ENCODE assay signal across 31 cellular contexts in the genomic region with DNA sequence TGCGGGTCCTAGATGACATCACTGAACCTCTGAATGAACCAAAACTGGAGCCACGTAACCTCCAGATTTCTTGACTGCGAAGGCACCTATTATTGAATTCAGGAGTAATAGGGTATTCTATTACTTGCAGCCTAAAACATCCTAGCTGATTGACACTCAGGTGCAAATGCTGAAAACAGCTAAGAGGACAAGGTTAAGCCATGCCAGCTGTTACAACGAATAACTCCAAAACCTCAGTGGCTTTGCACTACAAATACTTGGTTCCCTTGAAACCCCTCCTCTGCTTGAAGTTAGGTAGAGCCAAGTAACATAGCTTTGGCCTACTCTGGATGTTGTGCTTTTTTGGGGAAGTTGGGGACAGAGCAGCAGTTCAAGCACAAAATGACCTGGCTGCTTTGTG. TPM values are rescaled to one million over a fixed set of nuclear protein-coding genes. Genes with fewer than 3 reads are reported as not detected.
A peak's percentile ranks its signal among the peaks of the same experiment; 100 is the strongest.
DNase-seq lines count a peak whose midpoint lies in the region; ATAC-seq and TF ChIP-seq lines count a peak whose summit lies in the region.
"Had no signal": no experiment of that assay in that cellular context is flagged by ENCODE, and none has a peak within 500 bp of the region (broad histone marks: within the 10 kb centered on the region; RNA-seq: fewer than 3 reads in every experiment).

No MANE protein-coding gene starts in this region.

- H3K9me3 Mint-ChIP-seq in activated CD8-positive, alpha-beta memory T cell treated with anti-CD3 and anti-CD28 coated beads, Interleukin-2, amount 10 ng/mL, durations not matched to agents 7 days and 5 days (ENCODE audit: low read depth): no peaks in the 10 kb centered on the region
- H3K9me3 Mint-ChIP-seq: activated naive CD8-positive, alpha-beta T cell treated with anti-CD3 and anti-CD28 coated beads, Interleukin-2, amount 50 U/mL, for 24 hours; effector memory CD8-positive, alpha-beta T cell; memory B cell had no signal

- no peak overlapping the region for H3K27ac Mint-ChIP-seq in activated CD8-positive, alpha-beta memory T cell treated with anti-CD3 and anti-CD28 coated beads, Interleukin-2, amount 10 ng/mL, durations not matched to agents 7 days and 5 days
- H3K27ac Mint-ChIP-seq: activated naive CD8-positive, alpha-beta T cell treated with anti-CD3 and anti-CD28 coated beads, Interleukin-2, amount 50 U/mL, for 24 hours; effector memory CD8-positive, alpha-beta T cell; memory B cell; stimulated activated memory B cell treated with anti-CD40 and anti-IgM and Interleukin-4, amounts not matched to agents 10 μg/mL and 1 μg/mL and 100 μg/mL, for 72 hours; WTC11 had no signal

- H3K36me3 ChIP-seq in left ventricle myocardium inferior (no peaks in the 10 kb centered on the region), esophagus (ENCODE audit: control insufficient read depth in 2 of 2, insufficient read depth in 2 of 2, low read length in 1 of 2) (no peaks in the 10 kb centered on the region), psoas muscle (ENCODE audit: insufficient read depth in 1 of 2, low read depth in 1 of 2) (no peaks in the 10 kb centered on the region), vagina (no peaks in the 10 kb centered on the region)
- H3K36me3 ChIP-seq: colonic mucosa, neutrophil, tibial nerve had no signal

- H3K4me3 Mint-ChIP-seq in activated CD8-positive, alpha-beta memory T cell treated with anti-CD3 and anti-CD28 coated beads, Interleukin-2, amount 10 ng/mL, durations not matched to agents 7 days and 5 days: no peak overlapping the region
- H3K4me3 Mint-ChIP-seq: activated naive CD8-positive, alpha-beta T cell treated with anti-CD3 and anti-CD28 coated beads, Interleukin-2, amount 50 U/mL, for 24 hours; effector memory CD8-positive, alpha-beta T cell; memory B cell; stimulated activated memory B cell treated with anti-CD40 and anti-IgM and Interleukin-4, amounts not matched to agents 10 μg/mL and 1 μg/mL and 100 μg/mL, for 72 hours; WTC11 had no signal

- intact Hi-C loops in left ventricle myocardium inferior (cut with micrococcal nuclease) (no loop called here), Right ventricle myocardium inferior (cut with DNase I) (no loop called here), psoas muscle (cut with DNase I) (no loop called here), vagina (cut with DNase I) (no loop called here)

- H3K27me3 Mint-ChIP-seq in activated CD8-positive, alpha-beta memory T cell treated with anti-CD3 and anti-CD28 coated beads, Interleukin-2, amount 10 ng/mL, durations not matched to agents 7 days and 5 days: peaks cover 8% of the 10 kb centered on the region
- H3K27me3 Mint-ChIP-seq: activated naive CD8-positive, alpha-beta T cell treated with anti-CD3 and anti-CD28 coated beads, Interleukin-2, amount 50 U/mL, for 24 hours had no signal

- H3K27me3 ChIP-seq in left ventricle myocardium inferior (ENCODE audit: low read depth): no peaks in the 10 kb centered on the region
- H3K27me3 ChIP-seq in esophagus (ENCODE audit: control insufficient read depth in 1 of 2, insufficient read depth in 2 of 2, low read length in 2 of 2): no peaks in the 10 kb centered on the region
- H3K27me3 ChIP-seq in psoas muscle (ENCODE audit: insufficient read depth in 3 of 3, low read length in 2 of 3): no peaks in the 10 kb centered on the region
- no peaks in the 10 kb centered on the region for H3K27me3 ChIP-seq in vagina
- H3K27me3 ChIP-seq: colonic mucosa, neutrophil, tibial nerve had no signal

- TF ChIP-seq CTCF in left ventricle myocardium inferior (IDR thresholded peaks at IDR 0.05; ENCODE audit: borderline replicate concordance) (no peak), psoas muscle (IDR thresholded peaks at IDR 0.05) (no peak), vagina (IDR thresholded peaks at IDR 0.05) (no peak)

- CTCF ChIA-PET in activated CD8-positive, alpha-beta memory T cell treated with anti-CD3 and anti-CD28 coated beads, Interleukin-2, amount 10 ng/mL, durations not matched to agents 7 days and 5 days (lab: Charles Lee): no interaction called here

- 88 to 93% methylated on average over 4 of the region's 4 CpGs for WGBS in esophagus, 2 donors
- WGBS in psoas muscle, 3 donors: 77 to 82% (median 81%) methylated on average over 4 of the region's 4 CpGs

- H3K4me3 ChIP-seq in left ventricle myocardium inferior (no peak overlapping the region), esophagus (ENCODE audit: low read depth in 1 of 2, low read length in 2 of 2) (no peak overlapping the region), psoas muscle (no peak overlapping the region), vagina (no peak overlapping the region)
- H3K4me3 ChIP-seq: colonic mucosa, tibial nerve had no signal

- peaks cover 3% of the 10 kb centered on the region for H3K9me3 ChIP-seq in left ventricle myocardium inferior (replicated peaks)
- H3K9me3 ChIP-seq in esophagus (ENCODE audit: control insufficient read depth in 2 of 2, insufficient read depth in 1 of 2, low read depth in 1 of 2, low read length in 1 of 2): no peaks in the 10 kb centered on the region
- H3K9me3 ChIP-seq in psoas muscle: no peaks in the 10 kb centered on the region
- H3K9me3 ChIP-seq in vagina: no peaks in the 10 kb centered on the region
- H3K9me3 ChIP-seq: colonic mucosa, neutrophil, tibial nerve had no signal

- H3K4me1 Mint-ChIP-seq in activated CD8-positive, alpha-beta memory T cell treated with anti-CD3 and anti-CD28 coated beads, Interleukin-2, amount 10 ng/mL, durations not matched to agents 7 days and 5 days: no peaks in the 10 kb centered on the region
- H3K4me1 Mint-ChIP-seq: memory B cell had no signal

- DNase-seq in left ventricle myocardium inferior (no peak), Right ventricle myocardium inferior (ENCODE audit: missing footprints) (no peak), psoas muscle (no peak), vagina (ENCODE audit: extremely low spot score in 2 of 2) (no peak), inferior parietal cortex (ENCODE audit: extremely low spot score) (no peak)
- no peak for DNase-seq in activated CD8-positive, alpha-beta memory T cell treated with anti-CD3 and anti-CD28 coated beads, Interleukin-2, amount 10 ng/mL, durations not matched to agents 7 days and 5 days
- DNase-seq: activated CD4-positive, alpha-beta T cell treated with anti-CD3 and anti-CD28 coated beads, Interleukin-2, amount 50 U/mL, for 48 hours; activated gamma-delta T cell; activated naive CD8-positive, alpha-beta T cell treated with anti-CD3 and anti-CD28 coated beads, Interleukin-2, amount 50 U/mL, for 24 hours; colonic mucosa; COR-L47; effector memory CD8-positive, alpha-beta T cell; GDM1; KG1; MM.1S; NCI-H1417 treated with DMSO at 0.1 percent for 48 hours; NCI-H2081 treated with DMSO at 0.1 percent for 48 hours; NCI-H446 treated with DMSO at 0.1 percent for 48 hours; SHP77 treated with DMSO at 0.1 percent for 48 hours; stimulated activated CD4-positive, alpha-beta T cell treated with anti-CD3 and anti-CD28 coated beads, Interleukin-4, amount 100 ng/mL, for 1 hour; T1000 had no signal

- peaks cover 1% of the 10 kb centered on the region for H3K36me3 Mint-ChIP-seq in activated CD8-positive, alpha-beta memory T cell treated with anti-CD3 and anti-CD28 coated beads, Interleukin-2, amount 10 ng/mL, durations not matched to agents 7 days and 5 days
- H3K36me3 Mint-ChIP-seq: memory B cell; stimulated activated memory B cell treated with anti-CD40 and anti-IgM and Interleukin-4, amounts not matched to agents 10 μg/mL and 1 μg/mL and 100 μg/mL, for 72 hours had no signal

- no peak for TF ChIP-seq POLR2A in vagina (IDR thresholded peaks at IDR 0.05)

- H3K4me1 ChIP-seq in left ventricle myocardium inferior (peaks cover 69% of the 10 kb centered on the region), esophagus (ENCODE audit: control insufficient read depth in 2 of 2, insufficient read depth in 2 of 2, low read length in 1 of 2) (peaks cover 0 to 3% of the 10 kb centered on the region in 2 donors), psoas muscle (peaks cover 30% of the 10 kb centered on the region), vagina (peaks cover 65% of the 10 kb centered on the region)
- H3K4me1 ChIP-seq: colonic mucosa had no signal

- H3K27ac ChIP-seq in left ventricle myocardium inferior (replicated peaks) (peak overlapping the region; percentile 91), esophagus (ENCODE audit: low read depth in 2 of 2, low read length in 1 of 2) (peak overlapping the region; percentile 49 to 68), psoas muscle (peak overlapping the region; percentile 53), vagina (peak overlapping the region; percentile 86)
- H3K27ac ChIP-seq: colonic mucosa, neutrophil had no signal

- ATAC-seq in Right ventricle myocardium inferior (no peak), psoas muscle (no peak), HG03139 (IDR thresholded peaks at IDR 0.05; ENCODE audit: unreplicated experiment) (no peak)
- no peak for ATAC-seq in activated CD8-positive, alpha-beta memory T cell treated with anti-CD3 and anti-CD28 coated beads, Interleukin-2, amount 10 ng/mL, durations not matched to agents 7 days and 5 days
- ATAC-seq: activated naive CD8-positive, alpha-beta T cell treated with anti-CD3 and anti-CD28 coated beads, Interleukin-2, amount 50 U/mL, for 24 hours; effector memory CD8-positive, alpha-beta T cell; esophagus mucosa; stimulated activated memory B cell treated with anti-CD40 and anti-IgM and Interleukin-4, amounts not matched to agents 10 μg/mL and 1 μg/mL and 100 μg/mL, for 72 hours; WTC11 had no signal

RNA-seq across cellular contexts. Expression of a gene that starts 21.0 kb away (rescaled TPM):
- total RNA-seq in left ventricle myocardium inferior (37.0 TPM), Right ventricle myocardium inferior (13.6 TPM), psoas muscle (10 to 100 TPM in 2 of 4 donors, 1 to 10 TPM in 2; 4.2 to 20.9 (median 9.9) TPM), vagina (134 TPM)
- polyA plus RNA-seq in esophagus (10 to 100 TPM; 24.5 to 48.2 TPM), psoas muscle (10 to 100 TPM in 1 of 3 donors, 1 to 10 TPM in 2; 3.3 to 14.8 (median 5.1) TPM)
- total RNA-seq in activated CD8-positive, alpha-beta memory T cell treated with anti-CD3 and anti-CD28 coated beads, Interleukin-2, amount 10 ng/mL, durations not matched to agents 7 days and 5 days: not detected
- total RNA-seq: glomerular endothelial cell, kidney epithelial cell had no signal

RNA-seq across cellular contexts. Expression of a gene that starts 42.7 kb away (rescaled TPM):
- total RNA-seq in left ventricle myocardium inferior: 6.7 TPM
- 10.7 TPM for total RNA-seq in Right ventricle myocardium inferior
- polyA plus RNA-seq in esophagus: 1 to 10 TPM; 5.6 to 8.8 TPM
- total RNA-seq in psoas muscle: 1 to 10 TPM; 3.3 to 4.9 (median 4.0) TPM
- 1 to 10 TPM; 3.5 to 5.8 (median 4.2) TPM for polyA plus RNA-seq in psoas muscle
- total RNA-seq in vagina: 25.3 TPM
- total RNA-seq in activated CD8-positive, alpha-beta memory T cell treated with anti-CD3 and anti-CD28 coated beads, Interleukin-2, amount 10 ng/mL, durations not matched to agents 7 days and 5 days: 100 to 1,000 TPM in 1 of 2 experiments, 10 to 100 TPM in 1; 81.4 to 114 TPM

RNA-seq across cellular contexts. Expression of a gene that starts 51.5 kb away (rescaled TPM):
- total RNA-seq in left ventricle myocardium inferior (0.33 TPM), Right ventricle myocardium inferior (0.32 TPM), psoas muscle (under 1 TPM; 0.11 to 0.79 (median 0.32) TPM), vagina (1.5 TPM)
- polyA plus RNA-seq in esophagus (under 1 TPM; 0.12 to 0.76 TPM), psoas muscle (under 1 TPM in 2 of 3 donors, not detected in 1; 0.08 to 0.23 TPM)
- total RNA-seq in activated CD8-positive, alpha-beta memory T cell treated with anti-CD3 and anti-CD28 coated beads, Interleukin-2, amount 10 ng/mL, durations not matched to agents 7 days and 5 days: not detected

Comparison
In these comparisons a context has a peak if more than half of its experiments do, and no peak if none do; other contexts are left out.
1. RNA of a gene that starts 21.0 kb away (total RNA-seq): 134 TPM in vagina (single experiment), 37.0 TPM in left ventricle myocardium inferior (single experiment), 13.6 TPM in Right ventricle myocardium inferior (single experiment) and 4.2 to 20.9 TPM in psoas muscle; not detected in activated CD8-positive, alpha-beta memory T cell treated with anti-CD3 and anti-CD28 coated beads, Interleukin-2, amount 10 ng/mL, durations not matched to agents 7 days and 5 days; every median in the first group is over 4 times any median in the second.
2. Peak in every context shown above with its lines, with median percentiles within 50 percentile points of each other: H3K27ac ChIP-seq.